In the genomic region with DNA sequence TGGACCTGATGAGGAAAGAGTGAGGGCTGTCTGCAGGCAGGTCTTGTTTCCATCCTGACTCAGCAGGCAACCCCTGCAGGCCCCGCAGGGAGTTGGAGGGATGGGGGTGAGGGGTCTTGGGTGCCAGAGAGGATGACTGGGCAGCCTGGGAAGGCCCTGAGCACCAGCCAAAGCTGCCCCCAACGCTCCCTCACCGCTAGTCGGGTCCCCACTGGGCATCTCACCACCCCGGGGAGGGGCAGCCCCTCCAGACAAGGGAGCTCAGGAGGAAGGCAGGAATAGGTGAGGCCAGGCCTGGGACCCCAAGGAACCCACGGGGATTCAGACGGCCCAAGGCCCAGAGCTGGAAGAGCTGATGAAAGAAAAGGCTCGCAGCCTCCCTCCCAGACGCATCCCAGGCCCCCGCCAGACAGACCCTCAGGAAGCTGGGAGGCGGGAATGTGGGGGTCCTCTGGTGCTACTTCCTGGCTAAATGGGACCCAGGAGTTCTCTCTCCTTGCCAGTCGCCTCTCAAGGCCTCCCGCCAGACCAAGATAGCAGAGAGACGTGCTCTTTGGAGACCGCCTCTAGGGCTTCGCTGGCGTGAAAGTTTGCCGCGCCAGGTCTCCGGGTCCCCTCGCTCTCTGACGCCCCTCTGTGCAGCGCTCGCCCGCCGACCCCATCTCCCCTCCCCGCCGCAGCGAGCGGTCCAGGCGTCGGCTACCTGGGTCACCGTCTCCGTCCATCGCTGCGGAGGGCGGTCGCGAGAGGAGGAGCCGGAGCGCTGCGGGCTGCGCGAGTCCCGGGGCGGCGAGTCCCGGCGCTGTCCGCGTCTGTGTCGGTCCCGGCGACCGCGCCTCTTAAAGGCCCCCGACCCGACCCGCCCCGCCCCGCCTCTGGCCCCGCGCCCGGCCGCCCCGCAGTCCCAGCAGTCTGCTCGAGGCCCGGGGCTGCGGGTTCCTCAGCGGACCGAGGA, we compare ENCODE assay signal across 8 cellular contexts. TPM values are rescaled to one million over a fixed set of nuclear protein-coding genes. Genes with fewer than 3 reads are reported as not detected.
DNase-seq lines count a peak whose midpoint lies in the region; ATAC-seq and TF ChIP-seq lines count a peak whose summit lies in the region.

A gene with protein sequence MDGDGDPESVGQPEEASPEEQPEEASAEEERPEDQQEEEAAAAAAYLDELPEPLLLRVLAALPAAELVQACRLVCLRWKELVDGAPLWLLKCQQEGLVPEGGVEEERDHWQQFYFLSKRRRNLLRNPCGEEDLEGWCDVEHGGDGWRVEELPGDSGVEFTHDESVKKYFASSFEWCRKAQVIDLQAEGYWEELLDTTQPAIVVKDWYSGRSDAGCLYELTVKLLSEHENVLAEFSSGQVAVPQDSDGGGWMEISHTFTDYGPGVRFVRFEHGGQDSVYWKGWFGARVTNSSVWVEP (minus strand): TSS at position 814 of the 955 bp plus-strand sequence. CDS start 89 bp downstream, at position 725.

- H4K20me1 ChIP-seq in DOHH2 (ENCODE audit: control insufficient read depth, insufficient read depth, low read depth, low read length) = no peaks in the 10 kb centered on the region

- H3K4me3 Mint-ChIP-seq in activated naive CD4-positive, alpha-beta T cell treated with anti-CD3 and anti-CD28 coated beads, Interleukin-2, amount 50 U/mL, for 24 hours = peak within 1 kb of the TSS; percentile 79

- intact Hi-C loops in heart right ventricle (cut with DNase I) (loop anchor here in 4 of 10 donors (2.0 to 5.0 kb wide), 3 partner anchors 63 to 68 kb away; no protein-coding TSS in a partner anchor), prostate gland (cut with DNase I) (loop anchor here (5.0 kb wide), 1 partner anchor 68 kb away; no protein-coding TSS in a partner anchor)

- no peaks in the 10 kb centered on the region for H3K27me3 Mint-ChIP-seq in activated naive CD4-positive, alpha-beta T cell treated with anti-CD3 and anti-CD28 coated beads, Interleukin-2, amount 50 U/mL, for 24 hours

- TF ChIP-seq POLR2A in prostate gland (IDR thresholded peaks at IDR 0.05) = no peak

- H3K9me3 ChIP-seq in DOHH2 (ENCODE audit: control insufficient read depth, insufficient read depth, low read length) (no peaks in the 10 kb centered on the region), heart right ventricle (no peaks in the 10 kb centered on the region), prostate gland (no peaks in the 10 kb centered on the region)

- 15 to 17% methylated on average over 66 to 71 of the region's 71 CpGs for WGBS in heart right ventricle, 2 donors
- WGBS in prostate gland = 21% methylated on average over 48 of the region's 71 CpGs

- TF ChIP-seq CTCF in DOHH2 (IDR thresholded peaks at IDR 0.05; ENCODE audit: low read depth, low read length, poor library complexity, severe bottlenecking) = no peak
- TF ChIP-seq CTCF in heart right ventricle (IDR thresholded peaks at IDR 0.05) = no peak
- no peak for TF ChIP-seq CTCF in prostate gland (IDR thresholded peaks at IDR 0.05)

- no peaks in the 10 kb centered on the region for H3K79me2 ChIP-seq in DOHH2 (ENCODE audit: control insufficient read depth, low read length)

- H3K36me3 Mint-ChIP-seq in activated naive CD4-positive, alpha-beta T cell treated with anti-CD3 and anti-CD28 coated beads, Interleukin-2, amount 50 U/mL, for 24 hours = no peaks in the 10 kb centered on the region

- H3F3A ChIP-seq in DOHH2 (ENCODE audit: control insufficient read depth, insufficient read depth) = peaks cover 11% of the 10 kb centered on the region

- H3K9me2 ChIP-seq in DOHH2 (replicated peaks; ENCODE audit: control insufficient read depth, low read length) = no peaks in the 10 kb centered on the region

- H3K4me3 ChIP-seq in DOHH2 (ENCODE audit: low read length) (peak within 1 kb of the TSS; percentile 75), heart right ventricle (peak within 1 kb of the TSS; percentile 33 to 77 (median 66)), prostate gland (peak within 1 kb of the TSS; percentile 81 to 85)

- ATAC-seq in HG02759 (IDR thresholded peaks at IDR 0.05; ENCODE audit: unreplicated experiment) (peak; percentile 15), heart right ventricle (peak; percentile 16 to 44 (median 22)), HG02970 (IDR thresholded peaks at IDR 0.05; ENCODE audit: low FRiP score, unreplicated experiment) (no peak)

- peak within 1 kb of the TSS; percentile 82 for H3K4me2 ChIP-seq in DOHH2 (ENCODE audit: low read length)

- H3K36me3 ChIP-seq in DOHH2 (ENCODE audit: control insufficient read depth, low read length) = no peaks in the 10 kb centered on the region; the same call in 1 of the 2 replicates
- H3K36me3 ChIP-seq in heart right ventricle = peaks cover 0 to 20% (median 3%) of the 10 kb centered on the region in 9 donors
- no peaks in the 10 kb centered on the region for H3K36me3 ChIP-seq in prostate gland

- peaks cover 27% of the 10 kb centered on the region for H3K4me1 Mint-ChIP-seq in activated naive CD4-positive, alpha-beta T cell treated with anti-CD3 and anti-CD28 coated beads, Interleukin-2, amount 50 U/mL, for 24 hours

- no peaks in the 10 kb centered on the region for H3K9me3 Mint-ChIP-seq in activated naive CD4-positive, alpha-beta T cell treated with anti-CD3 and anti-CD28 coated beads, Interleukin-2, amount 50 U/mL, for 24 hours

- H3K27me3 ChIP-seq in DOHH2 (ENCODE audit: control insufficient read depth, low read length) = peaks cover 18% of the 10 kb centered on the region
- peaks cover 3 to 46% (median 17%) of the 10 kb centered on the region in 7 donors for H3K27me3 ChIP-seq in heart right ventricle
- H3K27me3 ChIP-seq in prostate gland (replicated peaks; ENCODE audit: insufficient read depth) = no peaks in the 10 kb centered on the region

- peak within 1 kb of the TSS; percentile 8 for H3K27ac Mint-ChIP-seq in activated naive CD4-positive, alpha-beta T cell treated with anti-CD3 and anti-CD28 coated beads, Interleukin-2, amount 50 U/mL, for 24 hours

- H3K27ac ChIP-seq in DOHH2 (ENCODE audit: low read depth, low read length) = no peak within 1 kb of the TSS
- H3K27ac ChIP-seq in heart right ventricle = peak within 1 kb of the TSS in 5 of 10 donors; percentile 15 to 66 (median 50)
- peak within 1 kb of the TSS; percentile 78 to 80 for H3K27ac ChIP-seq in prostate gland

- peaks cover 24% of the 10 kb centered on the region for H3K4me1 ChIP-seq in DOHH2 (ENCODE audit: control insufficient read depth, low read length)
- H3K4me1 ChIP-seq in heart right ventricle = peaks cover 4 to 38% (median 24%) of the 10 kb centered on the region in 9 donors
- peaks cover 7% of the 10 kb centered on the region for H3K4me1 ChIP-seq in prostate gland (replicated peaks)

- peak in 1 of 2 donors; percentile 54 for DNase-seq in heart right ventricle
- DNase-seq in prostate gland (ENCODE audit: low spot score) = no peak
- DNase-seq in DMS 273 (lab: John Stamatoyannopoulos, UW; ENCODE audit: unreplicated experiment) = no peak
- DNase-seq in activated gamma-delta T cell (lab: John Stamatoyannopoulos, UW) = no peak

RNA-seq across cellular contexts. Expression of the gene that starts here (rescaled TPM):
- 1 to 10 TPM in 9 of 10 donors, under 1 TPM in 1; 0.70 to 5.5 (median 1.7) TPM for total RNA-seq in heart right ventricle
- 1 to 10 TPM; 2.7 to 5.3 TPM for polyA plus RNA-seq in heart right ventricle
- 10 to 100 TPM; 14.1 to 16.9 TPM for total RNA-seq in prostate gland
